ENCODE assay signal across 12 cellular contexts in genomic region chr1:22816063-22816775, GRCh38.
"Had no signal": no experiment of that assay in that cellular context is flagged by ENCODE, and none has a peak within 500 bp of the region (broad histone marks: within the 10 kb centered on the region; RNA-seq: fewer than 3 reads in every experiment).

No MANE protein-coding gene starts in this region.

- H3K4me3 ChIP-seq: hepatocyte, lower lobe of right lung, skin epidermis, transverse colon had no signal

- H3K27ac ChIP-seq: epithelial cell of prostate, lower lobe of right lung had no signal

- ATAC-seq: lower lobe of right lung; naive thymus-derived CD4-positive, alpha-beta T cell; SK-N-SH treated with all-trans-retinoic acid at 6 μM for 48 hours; WTC11 had no signal

- H3K36me3 ChIP-seq: lower lobe of right lung, transverse colon had no signal

- H3K9me3 ChIP-seq: lower lobe of right lung, transverse colon had no signal

- DNase-seq: activated CD4-positive, alpha-beta T cell treated with anti-CD3 and anti-CD28 coated beads, Interleukin-2, amount 10 ng/mL, durations not matched to agents 24 days and 14 days; activated naive CD4-positive, alpha-beta T cell; effector memory CD4-positive, alpha-beta T cell; kidney glomerular epithelial cell; lower lobe of right lung; naive thymus-derived CD4-positive, alpha-beta T cell; transverse colon had no signal

- H3K27me3 ChIP-seq: hepatocyte, transverse colon had no signal
